In genomic region chr15:28919201-28919627, GRCh38 we compare ENCODE assay signal across 14 cellular contexts. TPM values are rescaled to one million over a fixed set of nuclear protein-coding genes. Genes with fewer than 3 reads are reported as not detected.
DNase-seq lines count a peak whose midpoint lies in the region; ATAC-seq and TF ChIP-seq lines count a peak whose summit lies in the region.
"Had no signal": no experiment of that assay in that cellular context is flagged by ENCODE, and none has a peak within 500 bp of the region (broad histone marks: within the 10 kb centered on the region; RNA-seq: fewer than 3 reads in every experiment).

No MANE protein-coding gene starts in this region.

- H3K27ac ChIP-seq in H9 (ENCODE audit: insufficient read length, low read depth, low read length) (no peak overlapping the region), SK-N-SH (ENCODE audit: low read depth in 2 of 2, low read length in 1 of 2) (no peak overlapping the region)
- H3K27ac ChIP-seq: epithelial cell of prostate, skin epidermis, uterus had no signal

- H3K27me3 ChIP-seq in H9 (ENCODE audit: insufficient read depth, low read length) (no peaks in the 10 kb centered on the region), SK-N-SH (ENCODE audit: insufficient read depth) (no peaks in the 10 kb centered on the region)
- H3K27me3 ChIP-seq: Peyer's patch, uterus had no signal

- H3K4me1 Mint-ChIP-seq in H9: peaks cover 13 to 17% of the 10 kb centered on the region in 2 experiments
- H3K4me1 Mint-ChIP-seq in activated naive CD8-positive, alpha-beta T cell treated with anti-CD3 and anti-CD28 coated beads, Interleukin-2, amount 50 U/mL, for 24 hours: peaks cover 46% of the 10 kb centered on the region

- H3K4me1 ChIP-seq in H9 (ENCODE audit: insufficient read depth, low read length) (no peaks in the 10 kb centered on the region), SK-N-SH (ENCODE audit: control insufficient read depth in 1 of 2, insufficient read depth in 2 of 2, low read depth in 1 of 2, low read length in 1 of 2) (peaks cover 0 to 21% of the 10 kb centered on the region in 2 experiments; a peak in 1 of 4 replicates)
- H3K4me1 ChIP-seq: Peyer's patch, uterus had no signal

- TF ChIP-seq CTCF in H9 (conservative IDR thresholded peaks at IDR 0.05) (no peak), SK-N-SH (IDR thresholded peaks at IDR 0.05) (no peak)

- CTCF ChIA-PET in SK-N-SH (lab: Yijun Ruan, JAX): interaction anchor here (0.6 kb wide), 1 partner anchor 57 kb away, joined by 3 read pairs; no protein-coding TSS in a partner anchor

- peaks cover 0 to 9% of the 10 kb centered on the region in 2 experiments for H3K36me3 ChIP-seq in SK-N-SH (replicated peaks in 1 of 2; ENCODE audit: control insufficient read depth in 1 of 2, insufficient read depth in 2 of 2, low read length in 1 of 2)
- H3K36me3 ChIP-seq: Peyer's patch, uterus had no signal

- H4K91ac ChIP-seq in H9 (ENCODE audit: insufficient read length, low read depth, low read length): no peak overlapping the region

- no peak for TF ChIP-seq EP300 in SK-N-SH (IDR thresholded peaks at IDR 0.05; ENCODE audit: borderline replicate concordance in 1 of 2, low read depth in 1 of 2, low read length in 1 of 2)

- no peak overlapping the region for H3K56ac ChIP-seq in H9 (ENCODE audit: insufficient read length, low read depth, low read length)

- H3K4me3 Mint-ChIP-seq in H9: peak overlapping the region in 1 of 2 experiments; percentile 65; a peak in 2 of 5 replicates
- peak overlapping the region; percentile 69 for H3K4me3 Mint-ChIP-seq in activated naive CD8-positive, alpha-beta T cell treated with anti-CD3 and anti-CD28 coated beads, Interleukin-2, amount 50 U/mL, for 24 hours

- H3K79me1 ChIP-seq in H9 (ENCODE audit: insufficient read depth, low read depth, low read length, poor library complexity, severe bottlenecking): no peaks in the 10 kb centered on the region

- H4K5ac ChIP-seq in H9 (ENCODE audit: insufficient read length, low read depth, low read length): no peak overlapping the region

- WGBS in H9 (ENCODE audit: extremely low coverage, insufficient read length, low lambda C conversion rate): no CpG with 5 or more reads among the region's 17 CpGs
- WGBS in SK-N-SH (ENCODE audit: low lambda C conversion rate): 78% methylated on average over 10 of the region's 17 CpGs

- no peak overlapping the region for H3K23ac ChIP-seq in H9 (ENCODE audit: insufficient read length, low read depth, low read length)

- POLR2A ChIA-PET in SK-N-SH (lab: Yijun Ruan, JAX): no interaction called here

- no peak overlapping the region for H3K4me3 ChIP-seq in SK-N-SH (ENCODE audit: low read depth in 2 of 2, low read length in 1 of 2)
- H3K4me3 ChIP-seq: Peyer's patch, skin epidermis, uterus had no signal

- H3K36me3 Mint-ChIP-seq in H9 (ENCODE audit: insufficient read depth in 1 of 3, low read depth in 3 of 3): peaks cover 0 to 8% (median 3%) of the 10 kb centered on the region in 3 experiments; a peak in 3 of 7 replicates
- peaks cover 4% of the 10 kb centered on the region for H3K36me3 Mint-ChIP-seq in activated naive CD8-positive, alpha-beta T cell treated with anti-CD3 and anti-CD28 coated beads, Interleukin-2, amount 50 U/mL, for 24 hours (ENCODE audit: low read depth)

- H3K4me2 ChIP-seq in H9 (ENCODE audit: insufficient read depth, insufficient read length, low read length) (no peak overlapping the region), SK-N-SH (no peak overlapping the region)

- H2BK20ac ChIP-seq in H9 (ENCODE audit: low read depth, low read length, poor library complexity, severe bottlenecking): no peak overlapping the region

- H3K27me3 Mint-ChIP-seq in H9 (ENCODE audit: low read depth): no peaks in the 10 kb centered on the region
- no peaks in the 10 kb centered on the region for H3K27me3 Mint-ChIP-seq in activated naive CD8-positive, alpha-beta T cell treated with anti-CD3 and anti-CD28 coated beads, Interleukin-2, amount 50 U/mL, for 24 hours

- no peak overlapping the region for H2BK5ac ChIP-seq in H9 (ENCODE audit: insufficient read length, low read length)

- H3K18ac ChIP-seq in H9 (ENCODE audit: insufficient read length, low read depth, low read length): no peak overlapping the region

- no peaks in the 10 kb centered on the region for H4K20me1 ChIP-seq in H9 (ENCODE audit: control insufficient read depth, insufficient read depth, insufficient read length)
- no peaks in the 10 kb centered on the region for H4K20me1 ChIP-seq in SK-N-SH (ENCODE audit: insufficient read depth)

- no peaks in the 10 kb centered on the region for H3K9me2 ChIP-seq in SK-N-SH

- H3K9ac ChIP-seq in H9 (ENCODE audit: extremely low read depth, insufficient read length, low read length) (no peak overlapping the region), SK-N-SH (no peak overlapping the region)

- H2BK120ac ChIP-seq in H9 (ENCODE audit: low read depth, low read length, poor library complexity, severe bottlenecking): no peak overlapping the region

- TF ChIP-seq POLR2A in erythroblast (IDR thresholded peaks at IDR 0.05; ENCODE audit: low read length): no peak

- no peaks in the 10 kb centered on the region for H3K23me2 ChIP-seq in H9 (ENCODE audit: insufficient read length, low read depth, low read length, poor library complexity, severe bottlenecking)

- H3K79me2 ChIP-seq in H9 (ENCODE audit: insufficient read depth, low read length) (no peaks in the 10 kb centered on the region), SK-N-SH (ENCODE audit: insufficient read depth) (no peaks in the 10 kb centered on the region)

- H2BK15ac ChIP-seq in H9 (ENCODE audit: low read depth, low read length): no peak overlapping the region

- H3K9me3 ChIP-seq in H9 (ENCODE audit: control insufficient read depth, low read depth, low read length) (no peaks in the 10 kb centered on the region), SK-N-SH (no peaks in the 10 kb centered on the region)
- H3K9me3 ChIP-seq: Peyer's patch, uterus had no signal

- DNase-seq in H9 (peak; percentile 47), SHP77 treated with DMSO at 0.1 percent for 48 hours (lab: John Stamatoyannopoulos, UW) (peak; percentile 3), SK-N-SH (no peak), erythroblast (lab: John Stamatoyannopoulos, UW) (no peak), T-helper 9 cell (no peak)
- peak; percentile 60 for DNase-seq in activated naive CD8-positive, alpha-beta T cell treated with anti-CD3 and anti-CD28 coated beads, Interleukin-2, amount 50 U/mL, for 24 hours
- peak; percentile 67 for DNase-seq in stimulated activated CD4-positive, alpha-beta T cell treated with anti-CD3 and anti-CD28 coated beads, Interleukin-15, amount 100 ng/mL, for 24 hours
- DNase-seq: DMS79 treated with DMSO at 0.1 percent for 48 hours, uterus had no signal

- TF ChIP-seq RAD21 in SK-N-SH (IDR thresholded peaks at IDR 0.05; ENCODE audit: low read length): no peak

- no peaks in the 10 kb centered on the region for H3K9me3 Mint-ChIP-seq in H9
- no peaks in the 10 kb centered on the region for H3K9me3 Mint-ChIP-seq in activated naive CD8-positive, alpha-beta T cell treated with anti-CD3 and anti-CD28 coated beads, Interleukin-2, amount 50 U/mL, for 24 hours

- H2AFZ ChIP-seq in H9 (ENCODE audit: low read length) (no peak overlapping the region), SK-N-SH (ENCODE audit: low read depth) (no peak overlapping the region)

- H3F3A ChIP-seq in SK-N-SH (replicated peaks; ENCODE audit: insufficient read depth): no peaks in the 10 kb centered on the region

- H3T11ph ChIP-seq in H9 (ENCODE audit: low read length): no peak overlapping the region

- peak; percentile 74 for ATAC-seq in activated naive CD8-positive, alpha-beta T cell treated with anti-CD3 and anti-CD28 coated beads, Interleukin-2, amount 50 U/mL, for 24 hours
- no peak for ATAC-seq in HG03139 (IDR thresholded peaks at IDR 0.05; ENCODE audit: unreplicated experiment)

- H3K27ac Mint-ChIP-seq in H9: no peak overlapping the region
- peak overlapping the region; percentile 8 for H3K27ac Mint-ChIP-seq in activated naive CD8-positive, alpha-beta T cell treated with anti-CD3 and anti-CD28 coated beads, Interleukin-2, amount 50 U/mL, for 24 hours

- H3K4ac ChIP-seq in H9 (ENCODE audit: low read depth, low read length): no peak overlapping the region

- H3K14ac ChIP-seq in H9 (ENCODE audit: insufficient read depth, low read length): no peak overlapping the region

- H2BK12ac ChIP-seq in H9 (ENCODE audit: insufficient read length, low read depth, low read length): no peak overlapping the region

- H4K8ac ChIP-seq in H9 (replicated peaks; ENCODE audit: insufficient read length, low read depth, low read length): no peak overlapping the region

- no peak overlapping the region for H2AK5ac ChIP-seq in H9 (ENCODE audit: insufficient read length, low read length)

TF ChIP-seq in SK-N-SH, 30 proteins besides CTCF, POLR2A, EP300 and RAD21 (continues in another document):
- TF ChIP-seq FOXJ3 (CRISPR knock-in tag; IDR thresholded peaks at IDR 0.05) (no peak), RCOR1 (IDR thresholded peaks at IDR 0.05; ENCODE audit: low read length) (no peak), JUND (IDR thresholded peaks at IDR 0.05) (no peak), MAX (IDR thresholded peaks at IDR 0.05; ENCODE audit: low read depth) (no peak), NRF1 (IDR thresholded peaks at IDR 0.05; ENCODE audit: low read depth, low read length) (no peak), USF2 (IDR thresholded peaks at IDR 0.05; ENCODE audit: borderline replicate concordance, low read depth, low read length) (no peak), SIN3A (IDR thresholded peaks at IDR 0.05; ENCODE audit: borderline replicate concordance, low read depth, low read length) (no peak), TAF1 (IDR thresholded peaks at IDR 0.05; ENCODE audit: borderline replicate concordance, low read depth, low read length) (no peak)

RNA-seq across cellular contexts. Expression of gene APBA2, which starts 33.4 kb away (rescaled TPM):
- 12.2 and 14.3 TPM in 2 replicates for total RNA-seq in H9 (2021)
- 12.7 and 14.0 TPM in 2 replicates for polyA plus RNA-seq in SK-N-SH (2012; rRNA removed)
- polyA plus RNA-seq in SK-N-SH (2012; cell fraction: cytosol; rRNA removed): 7.1 and 10.1 TPM in 2 replicates
- 25.3 and 26.2 TPM in 2 replicates for polyA plus RNA-seq in SK-N-SH (2012; cell fraction: nucleus; rRNA removed)
- total RNA-seq: LHCN-M2 had no signal

Comparison
In these comparisons a context has a peak if more than half of its experiments do, and no peak if none do; other contexts are left out.
1. DNase-seq: peak in H9 (single experiment), SHP77 treated with DMSO at 0.1 percent for 48 hours (single experiment), activated naive CD8-positive, alpha-beta T cell treated with anti-CD3 and anti-CD28 coated beads, Interleukin-2, amount 50 U/mL, for 24 hours (single experiment) and stimulated activated CD4-positive, alpha-beta T cell treated with anti-CD3 and anti-CD28 coated beads, Interleukin-15, amount 100 ng/mL, for 24 hours (single experiment); none in SK-N-SH (single experiment), erythroblast (0 of 2) and T-helper 9 cell (single experiment).